ENCODE assay signal across 16 cellular contexts in genomic region chr9:135924628-135925338, GRCh38. TPM values are rescaled to one million over a fixed set of nuclear protein-coding genes. Genes with fewer than 3 reads are reported as not detected.
A peak's percentile ranks its signal among the peaks of the same experiment; 100 is the strongest.
DNase-seq lines count a peak whose midpoint lies in the region; ATAC-seq and TF ChIP-seq lines count a peak whose summit lies in the region.
"Had no signal": no experiment of that assay in that cellular context is flagged by ENCODE, and none has a peak within 500 bp of the region (broad histone marks: within the 10 kb centered on the region; RNA-seq: fewer than 3 reads in every experiment).

No MANE protein-coding gene starts in this region.

- H3K27ac ChIP-seq in Panc1 (ENCODE audit: low read length): no peak overlapping the region
- H3K27ac ChIP-seq: sigmoid colon, vagina had no signal

- CTCF ChIA-PET in activated naive CD4-positive, alpha-beta T cell treated with anti-CD3 and anti-CD28 coated beads for 36 hours (lab: Charles Lee): interaction anchor here (1.0 kb wide), 2 partner anchors 19 to 126 kb away, joined by 3 to 4 read pairs; no protein-coding TSS in a partner anchor
- CTCF ChIA-PET in Panc1 (lab: Charles Lee): no interaction called here

- no peaks in the 10 kb centered on the region for H3K27me3 ChIP-seq in Panc1 (ENCODE audit: control insufficient read depth, insufficient read depth, low read length)
- H3K27me3 ChIP-seq: sigmoid colon, vagina had no signal

- peaks cover 9% of the 10 kb centered on the region for H3K36me3 Mint-ChIP-seq in activated naive CD4-positive, alpha-beta T cell treated with anti-CD3 and anti-CD28 coated beads for 36 hours (ENCODE audit: low read depth)
- no peaks in the 10 kb centered on the region for H3K36me3 Mint-ChIP-seq in chondrocyte (ENCODE audit: low read depth)
- peaks cover 21% of the 10 kb centered on the region for H3K36me3 Mint-ChIP-seq in stimulated activated effector memory CD8-positive, alpha-beta T cell treated with anti-CD3 and anti-CD28 coated beads, Interleukin-12 subunit alpha, Interleukin-12 subunit beta, amount 100 ng/mL, for 72 hours

- H3K9me3 Mint-ChIP-seq in activated naive CD4-positive, alpha-beta T cell treated with anti-CD3 and anti-CD28 coated beads for 36 hours: no peaks in the 10 kb centered on the region
- no peaks in the 10 kb centered on the region for H3K9me3 Mint-ChIP-seq in chondrocyte (ENCODE audit: low read depth)
- H3K9me3 Mint-ChIP-seq in stimulated activated effector memory CD8-positive, alpha-beta T cell treated with anti-CD3 and anti-CD28 coated beads, Interleukin-12 subunit alpha, Interleukin-12 subunit beta, amount 100 ng/mL, for 72 hours: no peaks in the 10 kb centered on the region

- H3K4me1 ChIP-seq in Panc1 (ENCODE audit: control insufficient read depth, insufficient read depth, low read length): peaks cover 11% of the 10 kb centered on the region
- H3K4me1 ChIP-seq: Caco-2 had no signal

- intact Hi-C loops in activated naive CD4-positive, alpha-beta T cell treated with anti-CD3 and anti-CD28 coated beads for 36 hours (cut with micrococcal nuclease): loop anchor here (1.0 kb wide), 3 partner anchors 19 to 189 kb away; no protein-coding TSS in a partner anchor
- intact Hi-C loops in Panc1 (cut with micrococcal nuclease; ENCODE audit: unreplicated experiment): no loop called here

- no peaks in the 10 kb centered on the region for H3K36me3 ChIP-seq in Panc1 (ENCODE audit: control insufficient read depth, insufficient read depth, low read length)
- H3K36me3 ChIP-seq: vagina had no signal

- ATAC-seq in Panc1 (no peak), GM21717 (IDR thresholded peaks at IDR 0.05; ENCODE audit: unreplicated experiment) (no peak), HG03460 (IDR thresholded peaks at IDR 0.05; ENCODE audit: unreplicated experiment) (no peak)
- ATAC-seq in stimulated activated effector memory CD8-positive, alpha-beta T cell treated with anti-CD3 and anti-CD28 coated beads, Interleukin-12 subunit alpha, Interleukin-12 subunit beta, amount 100 ng/mL, for 72 hours: no peak

- DNase-seq in activated naive CD4-positive, alpha-beta T cell treated with anti-CD3 and anti-CD28 coated beads for 36 hours: peak; percentile 42
- no peak for DNase-seq in activated naive CD4-positive, alpha-beta T cell (lab: John Stamatoyannopoulos, UW)
- DNase-seq in Panc1 (ENCODE audit: low read depth, low spot score) (no peak), chondrocyte (ENCODE audit: low spot score) (peak; percentile 58), NCI-H1417 (lab: John Stamatoyannopoulos, UW) (no peak)
- DNase-seq in stimulated activated effector memory CD8-positive, alpha-beta T cell treated with anti-CD3 and anti-CD28 coated beads, Interleukin-12 subunit alpha, Interleukin-12 subunit beta, amount 100 ng/mL, for 72 hours (ENCODE audit: low spot score in 2 of 2): no peak
- DNase-seq: Caco-2, GDM1, KBM-7, NCI-H1105, NCI-H2171, NCI-H82, sigmoid colon had no signal

- in situ Hi-C loops in Panc1 (cut with HindIII; ENCODE audit: low pct_unique_long_range_greater_than_20kb, low sequenced_read_pairs): no loop called here

- no peak overlapping the region for H3K4me3 Mint-ChIP-seq in activated naive CD4-positive, alpha-beta T cell treated with anti-CD3 and anti-CD28 coated beads for 36 hours
- H3K4me3 Mint-ChIP-seq in chondrocyte (ENCODE audit: unreplicated experiment): no peak overlapping the region
- H3K4me3 Mint-ChIP-seq in stimulated activated effector memory CD8-positive, alpha-beta T cell treated with anti-CD3 and anti-CD28 coated beads, Interleukin-12 subunit alpha, Interleukin-12 subunit beta, amount 100 ng/mL, for 72 hours: peak overlapping the region; percentile 58

- TF ChIP-seq CTCF in Panc1 (IDR thresholded peaks at IDR 0.05) (no peak), chondrocyte (IDR thresholded peaks at IDR 0.05) (no peak)

- BruUV-seq in Panc1 (replicated peaks; lab: Mats Ljungman, UMichigan): TSS peak; percentile 59

- no peaks in the 10 kb centered on the region for H3K27me3 Mint-ChIP-seq in activated naive CD4-positive, alpha-beta T cell treated with anti-CD3 and anti-CD28 coated beads for 36 hours (ENCODE audit: low read depth)
- no peaks in the 10 kb centered on the region for H3K27me3 Mint-ChIP-seq in chondrocyte (ENCODE audit: low read depth)

- POLR2A ChIA-PET in Panc1 (lab: Charles Lee): no interaction called here

- peak overlapping the region; percentile 85 for H3K27ac Mint-ChIP-seq in activated naive CD4-positive, alpha-beta T cell treated with anti-CD3 and anti-CD28 coated beads for 36 hours
- no peak overlapping the region for H3K27ac Mint-ChIP-seq in chondrocyte (ENCODE audit: unreplicated experiment)
- peak overlapping the region; percentile 92 for H3K27ac Mint-ChIP-seq in stimulated activated effector memory CD8-positive, alpha-beta T cell treated with anti-CD3 and anti-CD28 coated beads, Interleukin-12 subunit alpha, Interleukin-12 subunit beta, amount 100 ng/mL, for 72 hours

- H3K4me3 ChIP-seq in Panc1 (ENCODE audit: low read depth in 2 of 2, low read length in 2 of 2): no peak overlapping the region
- H3K4me3 ChIP-seq: sigmoid colon, vagina had no signal

- no peaks in the 10 kb centered on the region for H3K9me3 ChIP-seq in Panc1 (ENCODE audit: control insufficient read depth, insufficient read depth, low read depth, low read length)
- H3K9me3 ChIP-seq: sigmoid colon, vagina had no signal

- H3K4me1 Mint-ChIP-seq in activated naive CD4-positive, alpha-beta T cell treated with anti-CD3 and anti-CD28 coated beads for 36 hours (ENCODE audit: low read depth): peaks cover 31% of the 10 kb centered on the region
- peaks cover 15% of the 10 kb centered on the region for H3K4me1 Mint-ChIP-seq in chondrocyte (ENCODE audit: low read depth)
- H3K4me1 Mint-ChIP-seq in stimulated activated effector memory CD8-positive, alpha-beta T cell treated with anti-CD3 and anti-CD28 coated beads, Interleukin-12 subunit alpha, Interleukin-12 subunit beta, amount 100 ng/mL, for 72 hours: peaks cover 45% of the 10 kb centered on the region

RNA-seq across cellular contexts. Expression of gene CAMSAP1, which starts 17.4 kb away (rescaled TPM):
- total RNA-seq in activated naive CD4-positive, alpha-beta T cell treated with anti-CD3 and anti-CD28 coated beads for 36 hours: 10 to 100 TPM; 32.6 to 35.2 TPM
- total RNA-seq in Panc1 (2021; ENCODE audit: unreplicated experiment) (24.8 TPM), chondrocyte (27.1 to 35.5 TPM (median 27.7 TPM) in 3 replicates)
- polyA plus RNA-seq in Panc1 (2012; ENCODE audit: insufficient read length): 21.4 TPM

RNA-seq across cellular contexts. Expression of gene UBAC1, which starts 36.4 kb away (rescaled TPM):
- total RNA-seq in activated naive CD4-positive, alpha-beta T cell treated with anti-CD3 and anti-CD28 coated beads for 36 hours: 10 to 100 TPM; 37.2 to 40.0 TPM
- total RNA-seq in Panc1 (2021; ENCODE audit: unreplicated experiment) (38.0 TPM), chondrocyte (33.2 to 36.0 TPM (median 33.5 TPM) in 3 replicates)
- polyA plus RNA-seq in Panc1 (2012; ENCODE audit: insufficient read length): 36.0 TPM

Comparison
In these comparisons a context has a peak if more than half of its experiments do, and no peak if none do; other contexts are left out.
1. DNase-seq: peak in activated naive CD4-positive, alpha-beta T cell treated with anti-CD3 and anti-CD28 coated beads for 36 hours (single experiment) and chondrocyte (single experiment); none in activated naive CD4-positive, alpha-beta T cell (0 of 4), Panc1 (single experiment), stimulated activated effector memory CD8-positive, alpha-beta T cell treated with anti-CD3 and anti-CD28 coated beads, Interleukin-12 subunit alpha, Interleukin-12 subunit beta, amount 100 ng/mL, for 72 hours (0 of 2) and NCI-H1417 (0 of 3).